Comparison of ENCODE assay signal across 8 cellular contexts in the genomic region with DNA sequence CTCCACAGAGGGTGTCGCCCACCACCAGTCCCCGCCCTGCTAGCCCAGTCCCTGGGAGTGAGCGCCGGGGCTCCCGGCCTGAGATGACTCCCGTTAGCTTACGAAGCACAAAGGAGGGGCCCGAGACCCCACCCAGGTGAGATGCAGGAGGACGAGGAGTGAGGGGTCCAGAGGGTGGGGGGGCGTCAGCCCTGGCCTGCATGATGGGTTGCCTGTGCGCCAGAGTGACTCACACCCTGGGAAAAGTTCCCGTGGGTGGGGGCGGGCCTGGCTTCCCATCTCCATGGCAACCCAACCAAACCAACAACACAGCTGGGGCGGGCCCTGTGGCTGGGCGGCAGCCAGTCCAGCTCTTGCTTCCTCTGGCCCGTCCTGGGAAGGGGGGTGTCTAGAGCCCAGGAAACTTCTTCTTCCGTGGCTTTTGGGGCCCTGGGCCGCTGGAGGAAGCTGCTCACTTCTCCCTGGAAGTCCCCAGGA. TPM values are rescaled to one million over a fixed set of nuclear protein-coding genes. Genes with fewer than 3 reads are reported as not detected.
DNase-seq lines count a peak whose midpoint lies in the region; ATAC-seq, FAIRE-seq and TF ChIP-seq lines count a peak whose summit lies in the region.

No MANE protein-coding gene starts in this region.

- DNase-seq in SKM-1 (lab: John Stamatoyannopoulos, UW; ENCODE audit: unreplicated experiment), result peak; percentile 59
- DNase-seq in astrocyte of the hippocampus (ENCODE audit: low read depth, low spot score), result peak; percentile 99
- peak; percentile 99 for DNase-seq in hepatic stellate cell (ENCODE audit: low spot score)
- DNase-seq in sciatic nerve (ENCODE audit: low spot score), result peak; percentile 98
- no peak for DNase-seq in NCI-H1930 (lab: John Stamatoyannopoulos, UW)
- DNase-seq in D721Med (ENCODE audit: insufficient read length, low spot score), result no peak

- no peaks in the 10 kb centered on the region for H3K36me3 ChIP-seq in BLaER1 treated with 17β-estradiol and CSF1 and Interleukin-3, amounts not matched to agents 10 nM and 100 nM

- H3K4me3 ChIP-seq in BLaER1 treated with 17β-estradiol and CSF1 and Interleukin-3, amounts not matched to agents 10 nM and 100 nM, result no peak overlapping the region

- no peak for FAIRE-seq in D721Med (lab: Jason Lieb, UNC)

- no peaks in the 10 kb centered on the region; a peak in 1 of 22 replicates for H3K9me3 ChIP-seq in BLaER1 treated with 17β-estradiol and CSF1 and Interleukin-3, amounts not matched to agents 10 nM and 100 nM (replicated peaks in 1 of 11)

- peaks cover 7 to 78% (median 35%) of the 10 kb centered on the region in 11 experiments; a peak in 17 of 22 replicates for H4K20me1 ChIP-seq in BLaER1 treated with 17β-estradiol and CSF1 and Interleukin-3, amounts not matched to agents 10 nM and 100 nM

- H3K27me3 ChIP-seq in BLaER1 treated with 17β-estradiol and CSF1 and Interleukin-3, amounts not matched to agents 10 nM and 100 nM, result peaks cover 32 to 84% (median 77%) of the 10 kb centered on the region in 11 experiments

- peak overlapping the region; percentile 32 to 99 (median 68) for H3K4me2 ChIP-seq in BLaER1 treated with 17β-estradiol and CSF1 and Interleukin-3, amounts not matched to agents 10 nM and 100 nM

- no peak for TF ChIP-seq CTCF in D721Med (IDR thresholded peaks at IDR 0.05; ENCODE audit: insufficient read depth, missing control alignments)

- peaks cover 39 to 74% (median 63%) of the 10 kb centered on the region in 10 experiments for H3K4me1 ChIP-seq in BLaER1 treated with 17β-estradiol and CSF1 and Interleukin-3, amounts not matched to agents 10 nM and 100 nM

- peak overlapping the region in 2 of 11 experiments; percentile 19 to 52; a peak in 2 of 22 replicates for H3K9ac ChIP-seq in BLaER1 treated with 17β-estradiol and CSF1 and Interleukin-3, amounts not matched to agents 10 nM and 100 nM

- intact Hi-C loops in sciatic nerve (cut with DNase I), result no loop called here

- H3K27ac ChIP-seq in BLaER1 treated with 17β-estradiol and CSF1 and Interleukin-3, amounts not matched to agents 10 nM and 100 nM, result peak overlapping the region in 3 of 11 experiments; percentile 35 to 79 (median 41); a peak in 6 of 22 replicates

- ATAC-seq in HG02798 (IDR thresholded peaks at IDR 0.05; ENCODE audit: poor library complexity, unreplicated experiment), result peak; percentile 40
- peak; percentile 91 for ATAC-seq in sciatic nerve

RNA-seq across cellular contexts. Expression of gene GAS2L1, which starts 4.5 kb away (rescaled TPM):
- total RNA-seq in sciatic nerve, result 31.8 TPM

RNA-seq across cellular contexts. Expression of gene RASL10A, which starts 4.6 kb away (rescaled TPM):
- total RNA-seq in sciatic nerve, result 2.2 TPM

RNA-seq across cellular contexts. Expression of gene EWSR1, which starts 42.8 kb away (rescaled TPM):
- total RNA-seq in sciatic nerve, result 194 TPM

RNA-seq across cellular contexts. Expression of gene RHBDD3, which starts 43.1 kb away (rescaled TPM):
- 18.0 TPM for total RNA-seq in sciatic nerve

Comparison
In these comparisons a context has a peak if more than half of its experiments do, and no peak if none do; other contexts are left out.
1. DNase-seq: peak in SKM-1 (single experiment), astrocyte of the hippocampus (single experiment), hepatic stellate cell (single experiment) and sciatic nerve (single experiment); none in NCI-H1930 (0 of 2) and D721Med (single experiment).